In the genomic region with DNA sequence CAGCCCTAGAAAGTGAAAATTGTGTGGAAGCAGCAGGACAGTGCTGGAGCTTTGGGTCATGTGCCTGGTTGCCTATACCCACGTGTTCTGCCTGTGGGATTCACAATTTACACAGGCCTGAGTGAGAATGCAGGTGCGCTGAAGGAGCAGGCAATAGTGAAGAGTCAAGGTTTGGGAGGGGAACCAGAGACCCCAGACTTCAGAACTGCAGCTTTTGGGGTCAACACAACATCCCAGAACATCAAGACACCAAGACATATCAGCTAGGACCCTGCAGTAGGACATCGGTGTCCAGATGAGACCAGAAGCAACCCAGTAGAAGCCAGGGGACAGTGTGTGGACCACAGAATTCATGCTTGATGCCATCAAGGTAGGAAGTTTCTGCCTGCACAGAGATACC, we compare ENCODE assay signal across 10 cellular contexts.
"Had no signal": no experiment of that assay in that cellular context is flagged by ENCODE, and none has a peak within 500 bp of the region (broad histone marks: within the 10 kb centered on the region; RNA-seq: fewer than 3 reads in every experiment).

No MANE protein-coding gene starts in this region.

- H3K4me3 Mint-ChIP-seq: GM23338, HFFc6 had no signal

- H3K27ac ChIP-seq: HL-60 had no signal

- H3K4me3 ChIP-seq: GM23338, HAP-1, K562 had no signal

- DNase-seq: HFFc6, IMR-90, KG1 had no signal

- H3K4me1 ChIP-seq: HAP-1 had no signal

- H3K4me2 ChIP-seq: GM23338 had no signal

- H3K27ac Mint-ChIP-seq: GM23338, HFFc6 had no signal

- H3K36me3 ChIP-seq: HAP-1 had no signal

- H2AFZ ChIP-seq: GM23338 had no signal

- ATAC-seq: GM23338, HCT116, K562 had no signal

- H3K9me3 ChIP-seq: HAP-1 had no signal

- FAIRE-seq: H1, H54, K562 had no signal
